In genomic region chr5:36826694-36827093, GRCh38 we compare ENCODE assay signal across 7 cellular contexts.
"Had no signal": no experiment of that assay in that cellular context is flagged by ENCODE, and none has a peak within 500 bp of the region (broad histone marks: within the 10 kb centered on the region; RNA-seq: fewer than 3 reads in every experiment).

No MANE protein-coding gene starts in this region.

- H2AFZ ChIP-seq: GM23248 had no signal

- H3K36me3 ChIP-seq: HAP-1 had no signal

- H3K36me3 Mint-ChIP-seq: IgD-negative memory B cell had no signal

- H3K9ac ChIP-seq: GM23248 had no signal

- H3K4me1 Mint-ChIP-seq: IgD-negative memory B cell had no signal

- H3K4me3 Mint-ChIP-seq: IgD-negative memory B cell had no signal

- H3K4me3 ChIP-seq: GM23248, HAP-1 had no signal

- DNase-seq: GM23248, GOT3, H7, KG1 had no signal

- ATAC-seq: HCT116 had no signal

- H3K27ac ChIP-seq: GM23248 had no signal

- H3K27ac Mint-ChIP-seq: IgD-negative memory B cell had no signal

- H3K4me1 ChIP-seq: HAP-1 had no signal

- H3K9me3 ChIP-seq: HAP-1 had no signal
